In genomic region chrX:29225670-29226069, GRCh38 we compare ENCODE assay signal across 20 cellular contexts.
"Had no signal": no experiment of that assay in that cellular context is flagged by ENCODE, and none has a peak within 500 bp of the region (broad histone marks: within the 10 kb centered on the region; RNA-seq: fewer than 3 reads in every experiment).

No MANE protein-coding gene starts in this region.

- H3K4me3 Mint-ChIP-seq: activated CD4-positive, alpha-beta memory T cell treated with anti-CD3 and anti-CD28 coated beads, Interleukin-2, amount 10 ng/mL, durations not matched to agents 7 days and 5 days; activated naive CD4-positive, alpha-beta T cell treated with anti-CD3 and anti-CD28 coated beads, Interleukin-2, amount 50 U/mL, for 24 hours; activated T-helper 1 cell treated with anti-CD3 and anti-CD28 coated beads, Interleukin-12 subunit alpha, Interleukin-12 subunit beta, Interleukin-2, Interleukin-4 antibody, amounts not matched to agents 30 ng/mL and 10 ng/mL and 1 ng/mL, durations not matched to agents 14 hours and 24 hours and 36 hours; memory B cell; nephron; stimulated activated naive CD8-positive, alpha-beta T cell treated with anti-CD3 and anti-CD28 coated beads, Interleukin-15, Interleukin-2, amounts not matched to agents 100 ng/mL and 50 ng/mL, for 24 hours had no signal

- H3K27me3 Mint-ChIP-seq: activated CD4-positive, alpha-beta memory T cell treated with anti-CD3 and anti-CD28 coated beads, Interleukin-2, amount 10 ng/mL, durations not matched to agents 7 days and 5 days; activated naive CD4-positive, alpha-beta T cell treated with anti-CD3 and anti-CD28 coated beads, Interleukin-2, amount 50 U/mL, for 24 hours; memory B cell; stimulated activated naive CD8-positive, alpha-beta T cell treated with anti-CD3 and anti-CD28 coated beads, Interleukin-15, Interleukin-2, amounts not matched to agents 100 ng/mL and 50 ng/mL, for 24 hours had no signal

- H3K36me3 ChIP-seq: ascending aorta, heart right ventricle, pancreas, right atrium auricular region, thyroid gland had no signal

- H3K4me1 ChIP-seq: ascending aorta, heart right ventricle, pancreas, psoas muscle, right atrium auricular region, thyroid gland had no signal

- ATAC-seq: heart right ventricle, left colon, pancreas, psoas muscle had no signal

- DNase-seq: activated CD4-positive, alpha-beta memory T cell treated with anti-CD3 and anti-CD28 coated beads, Interleukin-2, amount 10 ng/mL, durations not matched to agents 7 days and 5 days; activated CD4-positive, alpha-beta T cell treated with anti-CD3 and anti-CD28 coated beads for 48 hours; activated gamma-delta T cell treated with Interleukin-2 at 50 U/mL for 16 hours; activated T-cell treated with anti-CD3 and anti-CD28 coated beads for 4 hours; cerebellar nuclear complex; heart right ventricle; left colon; pancreas; psoas muscle; substantia nigra; thyroid gland had no signal

- H3K4me3 ChIP-seq: ascending aorta, heart right ventricle, pancreas, psoas muscle, right atrium auricular region, thyroid gland had no signal

- H3K27ac ChIP-seq: ascending aorta, heart right ventricle, pancreas, psoas muscle, right atrium auricular region, thyroid gland had no signal

- H3K9me3 ChIP-seq: ascending aorta, heart right ventricle, pancreas, psoas muscle, right atrium auricular region, thyroid gland had no signal

- H3K36me3 Mint-ChIP-seq: activated naive CD4-positive, alpha-beta T cell treated with anti-CD3 and anti-CD28 coated beads, Interleukin-2, amount 50 U/mL, for 24 hours; memory B cell had no signal

- H3K9me3 Mint-ChIP-seq: activated naive CD4-positive, alpha-beta T cell treated with anti-CD3 and anti-CD28 coated beads, Interleukin-2, amount 50 U/mL, for 24 hours; activated T-helper 1 cell treated with anti-CD3 and anti-CD28 coated beads, Interleukin-12 subunit alpha, Interleukin-12 subunit beta, Interleukin-2, Interleukin-4 antibody, amounts not matched to agents 30 ng/mL and 10 ng/mL and 1 ng/mL, durations not matched to agents 14 hours and 24 hours and 36 hours; memory B cell; nephron; stimulated activated naive CD8-positive, alpha-beta T cell treated with anti-CD3 and anti-CD28 coated beads, Interleukin-15, Interleukin-2, amounts not matched to agents 100 ng/mL and 50 ng/mL, for 24 hours had no signal

- H3K27ac Mint-ChIP-seq: activated CD4-positive, alpha-beta memory T cell treated with anti-CD3 and anti-CD28 coated beads, Interleukin-2, amount 10 ng/mL, durations not matched to agents 7 days and 5 days; activated naive CD4-positive, alpha-beta T cell treated with anti-CD3 and anti-CD28 coated beads, Interleukin-2, amount 50 U/mL, for 24 hours; activated T-helper 1 cell treated with anti-CD3 and anti-CD28 coated beads, Interleukin-12 subunit alpha, Interleukin-12 subunit beta, Interleukin-2, Interleukin-4 antibody, amounts not matched to agents 30 ng/mL and 10 ng/mL and 1 ng/mL, durations not matched to agents 14 hours and 24 hours and 36 hours; memory B cell; nephron; stimulated activated naive CD8-positive, alpha-beta T cell treated with anti-CD3 and anti-CD28 coated beads, Interleukin-15, Interleukin-2, amounts not matched to agents 100 ng/mL and 50 ng/mL, for 24 hours had no signal

- H3K27me3 ChIP-seq: ascending aorta, heart right ventricle, right atrium auricular region, thyroid gland had no signal

- H3K4me1 Mint-ChIP-seq: activated CD4-positive, alpha-beta memory T cell treated with anti-CD3 and anti-CD28 coated beads, Interleukin-2, amount 10 ng/mL, durations not matched to agents 7 days and 5 days; activated naive CD4-positive, alpha-beta T cell treated with anti-CD3 and anti-CD28 coated beads, Interleukin-2, amount 50 U/mL, for 24 hours; memory B cell had no signal

- FAIRE-seq: endometrium, keratinocyte, pancreas had no signal
